ENCODE assay signal across 8 cellular contexts in genomic region chr12:54369597-54370217, GRCh38. TPM values are rescaled to one million over a fixed set of nuclear protein-coding genes. Genes with fewer than 3 reads are reported as not detected.
DNase-seq lines count a peak whose midpoint lies in the region; ATAC-seq, FAIRE-seq and TF ChIP-seq lines count a peak whose summit lies in the region.

No MANE protein-coding gene starts in this region.

- no peaks in the 10 kb centered on the region for H3F3A ChIP-seq in neural cell (ENCODE audit: insufficient read depth, low read length, poor library complexity, severe bottlenecking)

- H3K27ac ChIP-seq in A673 (ENCODE audit: low read depth, low read length, poor library complexity, severe bottlenecking) (no peak overlapping the region), HUES6 (ENCODE audit: low read depth, low read length) (no peak overlapping the region), neural cell (ENCODE audit: low read length) (no peak overlapping the region)

- CTCF ChIA-PET in A673 (lab: Charles Lee), result interaction anchor here (0.6 to 1.8 kb wide), 9 partner anchors 9 to 116 kb away, joined by 3 to 33 read pairs (median 8); partner anchors contain the start of gene COPZ1

- POLR2A ChIA-PET in A673 (lab: Charles Lee; ENCODE audit: low non-redundant PET), result no interaction called here

- intact Hi-C loops in A673 (cut with micrococcal nuclease; ENCODE audit: unreplicated experiment), result loop anchor here (2.0 to 10.0 kb wide), 3 partner anchors 33 to 385 kb away; partner anchors contain the start of gene HOXC10

- peak overlapping the region; percentile 17 for H3K9ac ChIP-seq in HUES6 (ENCODE audit: low read length)
- H3K9ac ChIP-seq in neural cell (ENCODE audit: low read length), result peak overlapping the region; percentile 12

- H3K36me3 ChIP-seq in A673 (ENCODE audit: insufficient read depth, low read length, poor library complexity, severe bottlenecking) (no peaks in the 10 kb centered on the region), HUES6 (ENCODE audit: control insufficient read depth, insufficient read depth, low read length) (peaks cover 15% of the 10 kb centered on the region; the same call in 1 of the 2 replicates), neural cell (ENCODE audit: insufficient read depth, low read length) (no peaks in the 10 kb centered on the region)

- TF ChIP-seq CTCF in A673 (conservative IDR thresholded peaks at IDR 0.05; ENCODE audit: low read depth, low read length), result no peak
- TF ChIP-seq CTCF in epithelial cell of proximal tubule (conservative IDR thresholded peaks at IDR 0.05; ENCODE audit: low read depth, low read length), result no peak
- TF ChIP-seq CTCF in neural cell (IDR thresholded peaks at IDR 0.05; ENCODE audit: poor library complexity, severe bottlenecking), result no peak
- no peak for TF ChIP-seq CTCF in D721Med (IDR thresholded peaks at IDR 0.05; ENCODE audit: insufficient read depth, missing control alignments)

- H3K4me3 ChIP-seq in A673 (ENCODE audit: low read depth, low read length, poor library complexity, severe bottlenecking), result peak overlapping the region; percentile 50
- H3K4me3 ChIP-seq in HUES6 (ENCODE audit: low read depth, low read length), result peak overlapping the region; percentile 53
- H3K4me3 ChIP-seq in epithelial cell of proximal tubule (ENCODE audit: low read depth, low read length), result peak overlapping the region; percentile 48
- no peak overlapping the region for H3K4me3 ChIP-seq in neural cell (ENCODE audit: low read length)

- no peak for TF ChIP-seq EP300 in neural cell (conservative IDR thresholded peaks at IDR 0.05; ENCODE audit: poor library complexity, severe bottlenecking)

- no peak for TF ChIP-seq RAD21 in neural cell (conservative IDR thresholded peaks at IDR 0.05)

- no peak overlapping the region for H2AFZ ChIP-seq in neural cell (ENCODE audit: low read depth, low read length)

- ATAC-seq in GM19035 (IDR thresholded peaks at IDR 0.05; ENCODE audit: unreplicated experiment) (no peak), GM21528 (IDR thresholded peaks at IDR 0.05; ENCODE audit: low FRiP score, unreplicated experiment) (no peak)

- H3K27me3 ChIP-seq in A673 (replicated peaks; ENCODE audit: insufficient read depth, low read depth, low read length, poor library complexity) (no peaks in the 10 kb centered on the region), HUES6 (ENCODE audit: control insufficient read depth, insufficient read depth, low read length) (peaks cover 26% of the 10 kb centered on the region), neural cell (ENCODE audit: insufficient read depth, low read depth, low read length) (no peaks in the 10 kb centered on the region)

- H3K9me2 ChIP-seq in neural cell (ENCODE audit: insufficient read depth, low read length), result no peaks in the 10 kb centered on the region

- H3K4me2 ChIP-seq in neural cell (ENCODE audit: low read length), result no peak overlapping the region

- FAIRE-seq in D721Med (lab: Jason Lieb, UNC), result no peak

- DNase-seq in A673 (ENCODE audit: low spot score) (no peak), epithelial cell of proximal tubule (ENCODE audit: low read depth) (no peak), CD1c-positive myeloid dendritic cell (ENCODE audit: extremely low spot score) (no peak), D721Med (ENCODE audit: insufficient read length, low spot score) (no peak)

- no TSS peak for BruUV-seq in A673 (replicated peaks; lab: Mats Ljungman, UMichigan)

- H3K9me3 ChIP-seq in A673 (ENCODE audit: low read depth, low read length, poor library complexity, severe bottlenecking), result no peaks in the 10 kb centered on the region
- H3K9me3 ChIP-seq in HUES6 (ENCODE audit: control insufficient read depth, insufficient read depth, low read depth, low read length), result no peaks in the 10 kb centered on the region
- no peaks in the 10 kb centered on the region for H3K9me3 ChIP-seq in neural cell (ENCODE audit: low read length)

- no peaks in the 10 kb centered on the region for H4K20me1 ChIP-seq in neural cell (ENCODE audit: insufficient read depth)

- no peaks in the 10 kb centered on the region for H3K79me2 ChIP-seq in neural cell (replicated peaks; ENCODE audit: insufficient read depth, low read length)

- H3K4me1 ChIP-seq in A673 (ENCODE audit: insufficient read depth, low read length, poor library complexity, severe bottlenecking), result peaks cover 49% of the 10 kb centered on the region
- H3K4me1 ChIP-seq in HUES6 (ENCODE audit: control insufficient read depth, insufficient read depth, low read length), result peaks cover 32% of the 10 kb centered on the region; the same call in 1 of the 2 replicates

TF ChIP-seq in neural cell, 6 proteins besides CTCF, POLR2A, EP300 and RAD21:
- TF ChIP-seq, protein P1, sequence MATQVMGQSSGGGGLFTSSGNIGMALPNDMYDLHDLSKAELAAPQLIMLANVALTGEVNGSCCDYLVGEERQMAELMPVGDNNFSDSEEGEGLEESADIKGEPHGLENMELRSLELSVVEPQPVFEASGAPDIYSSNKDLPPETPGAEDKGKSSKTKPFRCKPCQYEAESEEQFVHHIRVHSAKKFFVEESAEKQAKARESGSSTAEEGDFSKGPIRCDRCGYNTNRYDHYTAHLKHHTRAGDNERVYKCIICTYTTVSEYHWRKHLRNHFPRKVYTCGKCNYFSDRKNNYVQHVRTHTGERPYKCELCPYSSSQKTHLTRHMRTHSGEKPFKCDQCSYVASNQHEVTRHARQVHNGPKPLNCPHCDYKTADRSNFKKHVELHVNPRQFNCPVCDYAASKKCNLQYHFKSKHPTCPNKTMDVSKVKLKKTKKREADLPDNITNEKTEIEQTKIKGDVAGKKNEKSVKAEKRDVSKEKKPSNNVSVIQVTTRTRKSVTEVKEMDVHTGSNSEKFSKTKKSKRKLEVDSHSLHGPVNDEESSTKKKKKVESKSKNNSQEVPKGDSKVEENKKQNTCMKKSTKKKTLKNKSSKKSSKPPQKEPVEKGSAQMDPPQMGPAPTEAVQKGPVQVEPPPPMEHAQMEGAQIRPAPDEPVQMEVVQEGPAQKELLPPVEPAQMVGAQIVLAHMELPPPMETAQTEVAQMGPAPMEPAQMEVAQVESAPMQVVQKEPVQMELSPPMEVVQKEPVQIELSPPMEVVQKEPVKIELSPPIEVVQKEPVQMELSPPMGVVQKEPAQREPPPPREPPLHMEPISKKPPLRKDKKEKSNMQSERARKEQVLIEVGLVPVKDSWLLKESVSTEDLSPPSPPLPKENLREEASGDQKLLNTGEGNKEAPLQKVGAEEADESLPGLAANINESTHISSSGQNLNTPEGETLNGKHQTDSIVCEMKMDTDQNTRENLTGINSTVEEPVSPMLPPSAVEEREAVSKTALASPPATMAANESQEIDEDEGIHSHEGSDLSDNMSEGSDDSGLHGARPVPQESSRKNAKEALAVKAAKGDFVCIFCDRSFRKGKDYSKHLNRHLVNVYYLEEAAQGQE (IDR thresholded peaks at IDR 0.05; ENCODE audit: borderline replicate concordance), result no peak
- TF ChIP-seq MXI1 (conservative IDR thresholded peaks at IDR 0.05; ENCODE audit: poor library complexity, severe bottlenecking) (no peak), SMC3 (conservative IDR thresholded peaks at IDR 0.05; ENCODE audit: poor library complexity) (no peak), POLR2AphosphoS5 (IDR thresholded peaks at IDR 0.05) (no peak), EZH2 (IDR thresholded peaks at IDR 0.05; ENCODE audit: borderline replicate concordance, insufficient read depth, low read length, poor library complexity, severe bottlenecking) (no peak), TAF1 (IDR thresholded peaks at IDR 0.05; ENCODE audit: low read depth) (no peak)

RNA-seq across cellular contexts. Expression of gene GPR84, which starts 5.4 kb away (rescaled TPM):
- total RNA-seq in A673 (2021), result not detected in 2 replicates
- total RNA-seq in epithelial cell of proximal tubule, result not detected in 2 replicates
- not detected in 2 replicates for polyA plus RNA-seq in neural cell
- not detected in 2 replicates for polyA minus RNA-seq in neural cell

RNA-seq across cellular contexts. Expression of gene ZNF385A, which starts 14.8 kb away (rescaled TPM):
- total RNA-seq in A673 (2021), result 17.5 and 26.8 TPM in 2 replicates
- 3.9 and 4.3 TPM in 2 replicates for total RNA-seq in epithelial cell of proximal tubule
- 0.46 TPM in 1 of 2 replicates, not detected in the other for polyA plus RNA-seq in neural cell
- polyA minus RNA-seq in neural cell, result 1.5 TPM in 1 of 2 replicates, not detected in the other

RNA-seq across cellular contexts. Expression of gene COPZ1, which starts 44.8 kb away (rescaled TPM):
- total RNA-seq in A673 (2021) (169 and 187 TPM in 2 replicates), epithelial cell of proximal tubule (107 and 144 TPM in 2 replicates)
- polyA plus RNA-seq in neural cell, result 159 and 192 TPM in 2 replicates
- polyA minus RNA-seq in neural cell, result 90.3 and 97.5 TPM in 2 replicates

RNA-seq across cellular contexts. Expression of gene ITGA5, which starts 49.4 kb away (rescaled TPM):
- total RNA-seq in A673 (2021) (96.8 and 108 TPM in 2 replicates), epithelial cell of proximal tubule (84.4 and 116 TPM in 2 replicates)
- polyA plus RNA-seq in neural cell, result not detected in 2 replicates
- not detected in 2 replicates for polyA minus RNA-seq in neural cell
